Comparison of ENCODE assay signal across 38 cellular contexts in the genomic region with DNA sequence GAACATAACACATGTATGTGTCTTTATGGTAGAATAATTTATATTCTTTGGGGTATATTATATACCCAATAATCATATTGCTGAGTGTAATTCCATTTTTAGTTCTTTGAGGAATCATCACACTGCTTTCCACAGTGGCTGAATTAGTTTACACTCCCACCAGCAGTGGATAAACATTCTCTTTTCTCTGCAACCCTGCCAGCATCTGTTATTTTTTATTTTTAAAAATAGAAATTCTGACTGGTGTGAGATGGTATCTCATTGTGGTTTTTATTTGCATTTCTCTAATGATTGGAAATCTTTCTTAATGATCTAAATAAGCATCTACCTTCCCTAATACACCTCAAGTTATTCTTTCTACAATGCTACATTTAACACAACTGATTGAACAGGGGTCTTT.
"Had no signal": no experiment of that assay in that cellular context is flagged by ENCODE, and none has a peak within 500 bp of the region (broad histone marks: within the 10 kb centered on the region; RNA-seq: fewer than 3 reads in every experiment).

No MANE protein-coding gene starts in this region.

- H3K36me3 Mint-ChIP-seq: activated naive CD4-positive, alpha-beta T cell treated with anti-CD3 and anti-CD28 coated beads, Interleukin-2, amount 10 ng/mL, durations not matched to agents 7 days and 5 days; activated naive CD4-positive, alpha-beta T cell treated with anti-CD3 and anti-CD28 coated beads, Interleukin-2, amount 50 U/mL, for 24 hours; activated naive CD4-positive, alpha-beta T cell treated with anti-CD3 and anti-CD28 coated beads, Interleukin-2, amount 50 U/mL, for 72 hours; activated naive CD8-positive, alpha-beta T cell; activated naive CD8-positive, alpha-beta T cell treated with anti-CD3 and anti-CD28 coated beads for 36 hours; activated naive CD8-positive, alpha-beta T cell treated with anti-CD3 and anti-CD28 coated beads, Interleukin-2, amount 10 ng/mL, durations not matched to agents 7 days and 5 days; brain had no signal

- H3K9me3 ChIP-seq: adrenal gland, ascending aorta, body of pancreas, breast epithelium had no signal

- H3K4me1 ChIP-seq: adrenal gland, ascending aorta, body of pancreas, breast epithelium had no signal

- ATAC-seq: activated naive CD4-positive, alpha-beta T cell treated with anti-CD3 and anti-CD28 coated beads, Interleukin-2, amount 50 U/mL, for 72 hours; activated naive CD8-positive, alpha-beta T cell treated with anti-CD3 and anti-CD28 coated beads, Interleukin-2, amount 50 U/mL, for 24 hours; activated T-cell treated with anti-CD3 and anti-CD28 coated beads, Interleukin-2, amount 50 U/mL, for 4 hours; activated T-cell treated with anti-CD3 and anti-CD28 coated beads, Interleukin-2, amount 50 U/mL, for 72 hours; activated T-helper 17 cell treated with anti-CD3 and anti-CD28 coated beads, Interleukin-2, amount 50 U/mL, for 72 hours; body of pancreas had no signal

- H3K27me3 Mint-ChIP-seq: activated naive CD4-positive, alpha-beta T cell treated with anti-CD3 and anti-CD28 coated beads, Interleukin-2, amount 10 ng/mL, durations not matched to agents 7 days and 5 days; activated naive CD4-positive, alpha-beta T cell treated with anti-CD3 and anti-CD28 coated beads, Interleukin-2, amount 50 U/mL, for 24 hours; activated naive CD8-positive, alpha-beta T cell; activated naive CD8-positive, alpha-beta T cell treated with anti-CD3 and anti-CD28 coated beads for 36 hours; activated naive CD8-positive, alpha-beta T cell treated with anti-CD3 and anti-CD28 coated beads, Interleukin-2, amount 10 ng/mL, durations not matched to agents 7 days and 5 days; activated naive CD8-positive, alpha-beta T cell treated with anti-CD3 and anti-CD28 coated beads, Interleukin-2, amount 50 U/mL, for 24 hours; activated T-cell treated with anti-CD3 and anti-CD28 coated beads, Interleukin-2, amount 50 U/mL, for 24 hours; activated T-helper 17 cell treated with anti-CD3 and anti-CD28 coated beads, Interleukin-2, amount 50 U/mL, for 72 hours; central memory CD8-positive, alpha-beta T cell had no signal

- H3K4me3 Mint-ChIP-seq: activated naive CD4-positive, alpha-beta T cell treated with anti-CD3 and anti-CD28 coated beads for 36 hours; activated naive CD4-positive, alpha-beta T cell treated with anti-CD3 and anti-CD28 coated beads, Interleukin-2, amount 10 ng/mL, durations not matched to agents 7 days and 5 days; activated naive CD4-positive, alpha-beta T cell treated with anti-CD3 and anti-CD28 coated beads, Interleukin-2, amount 50 U/mL, for 24 hours; activated naive CD8-positive, alpha-beta T cell; activated naive CD8-positive, alpha-beta T cell treated with anti-CD3 and anti-CD28 coated beads for 36 hours; activated naive CD8-positive, alpha-beta T cell treated with anti-CD3 and anti-CD28 coated beads, Interleukin-2, amount 10 ng/mL, durations not matched to agents 7 days and 5 days; activated naive CD8-positive, alpha-beta T cell treated with anti-CD3 and anti-CD28 coated beads, Interleukin-2, amount 50 U/mL, for 24 hours; activated T-cell treated with anti-CD3 and anti-CD28 coated beads, Interleukin-2, amount 50 U/mL, for 24 hours; activated T-cell treated with anti-CD3 and anti-CD28 coated beads, Interleukin-2, amount 50 U/mL, for 4 hours; activated T-cell treated with anti-CD3 and anti-CD28 coated beads, Interleukin-2, amount 50 U/mL, for 72 hours; activated T-helper 1 cell treated with anti-CD3 and anti-CD28 coated beads, Interleukin-12 subunit alpha, Interleukin-12 subunit beta, Interleukin-2, Interleukin-4 antibody, amounts not matched to agents 30 ng/mL and 10 ng/mL and 1 ng/mL, durations not matched to agents 14 hours and 24 hours and 36 hours; activated T-helper 17 cell treated with anti-CD3 and anti-CD28 coated beads, Interleukin-2, amount 50 U/mL, for 72 hours; brain; central memory CD8-positive, alpha-beta T cell had no signal

- H3K9me3 Mint-ChIP-seq: activated naive CD4-positive, alpha-beta T cell treated with anti-CD3 and anti-CD28 coated beads, Interleukin-2, amount 10 ng/mL, durations not matched to agents 7 days and 5 days; activated naive CD4-positive, alpha-beta T cell treated with anti-CD3 and anti-CD28 coated beads, Interleukin-2, amount 50 U/mL, for 24 hours; activated naive CD8-positive, alpha-beta T cell treated with anti-CD3 and anti-CD28 coated beads for 36 hours; activated naive CD8-positive, alpha-beta T cell treated with anti-CD3 and anti-CD28 coated beads, Interleukin-2, amount 10 ng/mL, durations not matched to agents 7 days and 5 days; activated naive CD8-positive, alpha-beta T cell treated with anti-CD3 and anti-CD28 coated beads, Interleukin-2, amount 50 U/mL, for 24 hours; activated T-cell treated with anti-CD3 and anti-CD28 coated beads, Interleukin-2, amount 50 U/mL, for 4 hours; activated T-helper 1 cell treated with anti-CD3 and anti-CD28 coated beads, Interleukin-12 subunit alpha, Interleukin-12 subunit beta, Interleukin-2, Interleukin-4 antibody, amounts not matched to agents 30 ng/mL and 10 ng/mL and 1 ng/mL, durations not matched to agents 14 hours and 24 hours and 36 hours; activated T-helper 17 cell treated with anti-CD3 and anti-CD28 coated beads, Interleukin-2, amount 50 U/mL, for 72 hours; activated T-helper 2 cell treated with anti-CD3 and anti-CD28 coated beads, Interferon-gamma antibody, Interleukin-2, Interleukin-4, amounts not matched to agents 10 μg/mL and 5 μg/mL and 100 μg/mL, durations not matched to agents 14 hours and 24 hours and 36 hours had no signal

- DNase-seq: activated effector memory CD4-positive, alpha-beta T cell treated with anti-CD3 and anti-CD28 coated beads, Interleukin-2, amount 50 U/mL, for 16 hours; activated effector memory CD4-positive, alpha-beta T cell treated with Interleukin-2 at 50 U/mL for 16 hours; activated gamma-delta T cell; activated gamma-delta T cell treated with Interleukin-2 at 50 U/mL for 16 hours; activated naive CD4-positive, alpha-beta T cell; activated naive CD4-positive, alpha-beta T cell treated with anti-CD3 and anti-CD28 coated beads for 36 hours; activated naive CD4-positive, alpha-beta T cell treated with anti-CD3 and anti-CD28 coated beads, Interleukin-2, amount 10 ng/mL, durations not matched to agents 7 days and 5 days; activated naive CD4-positive, alpha-beta T cell treated with anti-CD3 and anti-CD28 coated beads, Interleukin-2, amount 50 U/mL, for 16 hours; activated naive CD4-positive, alpha-beta T cell treated with Interleukin-2 at 50 U/mL for 16 hours; activated naive CD8-positive, alpha-beta T cell treated with anti-CD3 and anti-CD28 coated beads for 36 hours; activated naive CD8-positive, alpha-beta T cell treated with anti-CD3 and anti-CD28 coated beads, Interleukin-2, amount 10 ng/mL, durations not matched to agents 7 days and 5 days; activated naive CD8-positive, alpha-beta T cell treated with anti-CD3 and anti-CD28 coated beads, Interleukin-2, amount 50 U/mL, for 24 hours; activated T-cell treated with anti-CD3 and anti-CD28 coated beads, Interleukin-2, amount 50 U/mL, for 1 hour; activated T-cell treated with anti-CD3 and anti-CD28 coated beads, Interleukin-2, amount 50 U/mL, for 24 hours; activated T-cell treated with anti-CD3 and anti-CD28 coated beads, Interleukin-2, amount 50 U/mL, for 4 hours; activated T-cell treated with anti-CD3 and anti-CD28 coated beads, Interleukin-2, amount 50 U/mL, for 48 hours; activated T-cell treated with anti-CD3 and anti-CD28 coated beads, Interleukin-2, amount 50 U/mL, for 72 hours; adrenal gland; amniotic stem cell; amygdala; anterior cingulate cortex; aorta; body of pancreas; brain microvascular endothelial cell; caudate nucleus; central memory CD4-positive, alpha-beta T cell; cerebellar nuclear complex had no signal

- H3K36me3 ChIP-seq: adrenal gland, ascending aorta, brain microvascular endothelial cell, breast epithelium, cardiac muscle cell had no signal

- H3K27me3 ChIP-seq: adrenal gland, ascending aorta, body of pancreas, brain microvascular endothelial cell, breast epithelium, cardiac muscle cell had no signal

- H3K4me1 Mint-ChIP-seq: activated naive CD4-positive, alpha-beta T cell treated with anti-CD3 and anti-CD28 coated beads, Interleukin-2, amount 10 ng/mL, durations not matched to agents 7 days and 5 days; activated naive CD4-positive, alpha-beta T cell treated with anti-CD3 and anti-CD28 coated beads, Interleukin-2, amount 50 U/mL, for 24 hours; activated naive CD8-positive, alpha-beta T cell treated with anti-CD3 and anti-CD28 coated beads for 36 hours; activated naive CD8-positive, alpha-beta T cell treated with anti-CD3 and anti-CD28 coated beads, Interleukin-2, amount 10 ng/mL, durations not matched to agents 7 days and 5 days; activated naive CD8-positive, alpha-beta T cell treated with anti-CD3 and anti-CD28 coated beads, Interleukin-2, amount 50 U/mL, for 24 hours; activated T-helper 17 cell treated with anti-CD3 and anti-CD28 coated beads, Interleukin-2, amount 50 U/mL, for 72 hours; brain; central memory CD8-positive, alpha-beta T cell had no signal

- H3K4me3 ChIP-seq: adrenal gland, ascending aorta, body of pancreas, breast epithelium, cardiac muscle cell had no signal

- H3K27ac ChIP-seq: adrenal gland, ascending aorta, body of pancreas, brain microvascular endothelial cell, breast epithelium, cardiac muscle cell had no signal

- H3K27ac Mint-ChIP-seq: activated naive CD4-positive, alpha-beta T cell treated with anti-CD3 and anti-CD28 coated beads for 36 hours; activated naive CD4-positive, alpha-beta T cell treated with anti-CD3 and anti-CD28 coated beads, Interleukin-2, amount 10 ng/mL, durations not matched to agents 7 days and 5 days; activated naive CD4-positive, alpha-beta T cell treated with anti-CD3 and anti-CD28 coated beads, Interleukin-2, amount 50 U/mL, for 24 hours; activated naive CD8-positive, alpha-beta T cell; activated naive CD8-positive, alpha-beta T cell treated with anti-CD3 and anti-CD28 coated beads for 36 hours; activated naive CD8-positive, alpha-beta T cell treated with anti-CD3 and anti-CD28 coated beads, Interleukin-2, amount 10 ng/mL, durations not matched to agents 7 days and 5 days; activated naive CD8-positive, alpha-beta T cell treated with anti-CD3 and anti-CD28 coated beads, Interleukin-2, amount 50 U/mL, for 24 hours; activated T-cell treated with anti-CD3 and anti-CD28 coated beads, Interleukin-2, amount 50 U/mL, for 24 hours; activated T-cell treated with anti-CD3 and anti-CD28 coated beads, Interleukin-2, amount 50 U/mL, for 72 hours; activated T-helper 1 cell treated with anti-CD3 and anti-CD28 coated beads, Interleukin-12 subunit alpha, Interleukin-12 subunit beta, Interleukin-2, Interleukin-4 antibody, amounts not matched to agents 30 ng/mL and 10 ng/mL and 1 ng/mL, durations not matched to agents 14 hours and 24 hours and 36 hours; activated T-helper 17 cell treated with anti-CD3 and anti-CD28 coated beads, Interleukin-2, amount 50 U/mL, for 72 hours; activated T-helper 2 cell treated with anti-CD3 and anti-CD28 coated beads, Interferon-gamma antibody, Interleukin-2, Interleukin-4, amounts not matched to agents 10 μg/mL and 5 μg/mL and 100 μg/mL, durations not matched to agents 14 hours and 24 hours and 36 hours; brain had no signal
